ENCODE assay signal across 1 cellular context in the genomic region with DNA sequence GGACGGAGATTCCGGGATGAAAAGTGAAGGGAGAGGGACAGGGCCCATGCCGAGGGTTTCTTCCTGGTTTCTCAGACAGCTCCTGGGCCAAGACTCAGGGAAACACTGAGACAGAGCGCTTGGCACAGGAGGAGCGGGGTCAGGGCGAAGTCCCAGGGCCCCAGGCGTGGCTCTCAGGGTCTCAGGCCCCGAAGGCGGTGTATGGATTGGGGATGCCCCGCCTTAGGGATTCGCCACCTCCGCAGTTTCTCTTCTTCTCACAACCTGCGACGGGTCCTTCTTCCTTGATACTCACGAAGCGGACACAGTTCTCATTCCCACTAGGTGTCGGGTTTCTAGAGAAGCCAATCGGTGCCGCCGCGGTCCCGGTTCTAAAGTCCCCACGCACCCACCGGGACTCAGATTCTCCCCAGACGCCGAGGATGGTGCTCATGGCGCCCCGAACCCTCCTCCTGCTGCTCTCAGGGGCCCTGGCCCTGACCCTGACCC.
A peak's percentile ranks its signal among the peaks of the same experiment; 100 is the strongest.
TF ChIP-seq lines count a peak whose summit lies in the region.

No MANE protein-coding gene starts in this region.

TF ChIP-seq in IMR-90, 13 proteins besides CTCF, POLR2A, EP300 and RAD21 (continued from another document):
- TF ChIP-seq, protein P1, sequence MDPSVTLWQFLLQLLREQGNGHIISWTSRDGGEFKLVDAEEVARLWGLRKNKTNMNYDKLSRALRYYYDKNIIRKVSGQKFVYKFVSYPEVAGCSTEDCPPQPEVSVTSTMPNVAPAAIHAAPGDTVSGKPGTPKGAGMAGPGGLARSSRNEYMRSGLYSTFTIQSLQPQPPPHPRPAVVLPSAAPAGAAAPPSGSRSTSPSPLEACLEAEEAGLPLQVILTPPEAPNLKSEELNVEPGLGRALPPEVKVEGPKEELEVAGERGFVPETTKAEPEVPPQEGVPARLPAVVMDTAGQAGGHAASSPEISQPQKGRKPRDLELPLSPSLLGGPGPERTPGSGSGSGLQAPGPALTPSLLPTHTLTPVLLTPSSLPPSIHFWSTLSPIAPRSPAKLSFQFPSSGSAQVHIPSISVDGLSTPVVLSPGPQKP (IDR thresholded peaks at IDR 0.05; ENCODE audit: borderline replicate concordance, low read depth, low read length): no peak
- TF ChIP-seq, protein P2, sequence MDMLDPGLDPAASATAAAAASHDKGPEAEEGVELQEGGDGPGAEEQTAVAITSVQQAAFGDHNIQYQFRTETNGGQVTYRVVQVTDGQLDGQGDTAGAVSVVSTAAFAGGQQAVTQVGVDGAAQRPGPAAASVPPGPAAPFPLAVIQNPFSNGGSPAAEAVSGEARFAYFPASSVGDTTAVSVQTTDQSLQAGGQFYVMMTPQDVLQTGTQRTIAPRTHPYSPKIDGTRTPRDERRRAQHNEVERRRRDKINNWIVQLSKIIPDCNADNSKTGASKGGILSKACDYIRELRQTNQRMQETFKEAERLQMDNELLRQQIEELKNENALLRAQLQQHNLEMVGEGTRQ (IDR thresholded peaks at IDR 0.05; ENCODE audit: low read depth, low read length): no peak
- TF ChIP-seq MAFK (IDR thresholded peaks at IDR 0.05; ENCODE audit: low read depth, low read length) (no peak), RFX5 (IDR thresholded peaks at IDR 0.05; ENCODE audit: low read depth, low read length) (peak; percentile 50; the same call in 1 of the 2 replicates), NFE2L2 (IDR thresholded peaks at IDR 0.05; ENCODE audit: low read depth, low read length) (no peak), RCOR1 (IDR thresholded peaks at IDR 0.05; ENCODE audit: insufficient replicate concordance, low read length) (no peak)
